Comparison of ENCODE assay signal across 24 cellular contexts in the genomic region with DNA sequence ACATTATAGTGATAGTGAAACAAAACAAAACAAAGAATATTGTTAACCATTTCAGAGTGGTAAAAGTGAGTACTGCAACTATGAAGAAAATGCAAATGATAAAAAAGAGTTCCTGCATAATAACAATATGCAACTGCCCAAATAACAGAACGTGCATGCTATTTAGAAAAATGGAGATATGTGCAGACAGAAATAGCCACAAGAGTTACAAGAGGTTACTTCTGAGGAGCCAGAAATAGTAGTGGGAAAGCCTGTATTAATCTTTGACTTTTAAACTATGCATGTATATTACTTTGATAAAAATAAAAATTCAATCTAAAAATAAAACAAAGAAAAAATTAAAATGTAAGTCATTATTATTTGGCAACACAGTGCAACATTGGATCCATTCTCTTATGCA.
"Had no signal": no experiment of that assay in that cellular context is flagged by ENCODE, and none has a peak within 500 bp of the region (broad histone marks: within the 10 kb centered on the region; RNA-seq: fewer than 3 reads in every experiment).

No MANE protein-coding gene starts in this region.

- H3K27me3 ChIP-seq: brain microvascular endothelial cell, colonic mucosa, esophagus squamous epithelium had no signal

- H3K36me3 ChIP-seq: brain microvascular endothelial cell, colonic mucosa, esophagus squamous epithelium had no signal

- DNase-seq: activated CD4-positive, alpha-beta memory T cell treated with anti-CD3 and anti-CD28 coated beads, Interleukin-2, amount 10 ng/mL, durations not matched to agents 7 days and 5 days; activated CD4-positive, alpha-beta T cell treated with anti-CD3 and anti-CD28 coated beads for 36 hours; activated CD4-positive, alpha-beta T cell treated with anti-CD3 and anti-CD28 coated beads, Interleukin-2, amount 10 ng/mL, durations not matched to agents 24 days and 14 days; activated CD4-positive, CD25-positive, alpha-beta regulatory T cell; activated CD4-positive, CD25-positive, alpha-beta regulatory T cell treated with anti-CD3 and anti-CD28 coated beads, Interleukin-2, amount 50 U/mL, for 72 hours; activated effector memory CD4-positive, alpha-beta T cell treated with Interleukin-2 at 50 U/mL for 16 hours; activated gamma-delta T cell treated with Interleukin-2 at 50 U/mL for 16 hours; activated naive CD4-positive, alpha-beta T cell treated with anti-CD3 and anti-CD28 coated beads, Interleukin-2, amount 50 U/mL, for 16 hours; activated naive CD4-positive, alpha-beta T cell treated with Interleukin-2 at 50 U/mL for 16 hours; activated T-cell treated with anti-CD3 and anti-CD28 coated beads, Interleukin-2, amount 50 U/mL, for 4 hours; amniotic stem cell; anterior cingulate cortex; brain microvascular endothelial cell; caudate nucleus; colonic mucosa; effector CD8-positive, alpha-beta T cell; esophagus squamous epithelium; foreskin melanocyte had no signal

- H3K9me3 ChIP-seq: colonic mucosa, esophagus squamous epithelium had no signal

- FAIRE-seq: astrocyte, bronchial epithelial cell, endometrium, endothelial cell of umbilical vein had no signal

- ATAC-seq: activated CD4-positive, alpha-beta T cell treated with anti-CD3 and anti-CD28 coated beads for 36 hours; activated T-cell treated with anti-CD3 and anti-CD28 coated beads, Interleukin-2, amount 50 U/mL, for 4 hours; activated T-helper 17 cell treated with anti-CD3 and anti-CD28 coated beads, Interleukin-2, amount 50 U/mL, for 72 hours had no signal

- H3K4me1 ChIP-seq: colonic mucosa, esophagus squamous epithelium had no signal

- H3K27ac ChIP-seq: brain microvascular endothelial cell, colonic mucosa, epithelial cell of prostate, esophagus squamous epithelium had no signal

- H3K4me3 ChIP-seq: colonic mucosa, esophagus squamous epithelium had no signal
